1 cellular context compared by ENCODE assay signal in the genomic region with DNA sequence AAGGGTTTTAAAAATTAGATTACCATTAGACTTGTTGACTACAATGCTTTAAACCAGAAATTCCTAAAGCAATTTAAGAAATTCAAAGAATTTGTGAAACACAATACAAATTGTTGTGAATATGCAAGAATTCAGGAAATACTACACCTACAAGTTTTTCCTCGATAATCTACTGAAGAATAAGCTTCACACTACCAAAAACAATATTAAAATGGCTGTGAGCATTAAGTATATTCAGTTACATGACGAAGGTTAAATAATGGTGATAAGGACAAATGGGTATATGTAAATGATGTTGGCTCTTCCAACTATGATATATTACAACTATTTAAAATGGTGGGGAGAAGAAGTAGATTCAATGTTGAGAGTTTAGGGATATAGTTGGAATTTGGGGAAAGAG.
TF ChIP-seq lines count a peak whose summit lies in the region.

No MANE protein-coding gene starts in this region.

TF ChIP-seq in GM23338, 12 proteins besides CTCF, POLR2A, EP300 and RAD21 (continued from another document):
- TF ChIP-seq, protein P1, sequence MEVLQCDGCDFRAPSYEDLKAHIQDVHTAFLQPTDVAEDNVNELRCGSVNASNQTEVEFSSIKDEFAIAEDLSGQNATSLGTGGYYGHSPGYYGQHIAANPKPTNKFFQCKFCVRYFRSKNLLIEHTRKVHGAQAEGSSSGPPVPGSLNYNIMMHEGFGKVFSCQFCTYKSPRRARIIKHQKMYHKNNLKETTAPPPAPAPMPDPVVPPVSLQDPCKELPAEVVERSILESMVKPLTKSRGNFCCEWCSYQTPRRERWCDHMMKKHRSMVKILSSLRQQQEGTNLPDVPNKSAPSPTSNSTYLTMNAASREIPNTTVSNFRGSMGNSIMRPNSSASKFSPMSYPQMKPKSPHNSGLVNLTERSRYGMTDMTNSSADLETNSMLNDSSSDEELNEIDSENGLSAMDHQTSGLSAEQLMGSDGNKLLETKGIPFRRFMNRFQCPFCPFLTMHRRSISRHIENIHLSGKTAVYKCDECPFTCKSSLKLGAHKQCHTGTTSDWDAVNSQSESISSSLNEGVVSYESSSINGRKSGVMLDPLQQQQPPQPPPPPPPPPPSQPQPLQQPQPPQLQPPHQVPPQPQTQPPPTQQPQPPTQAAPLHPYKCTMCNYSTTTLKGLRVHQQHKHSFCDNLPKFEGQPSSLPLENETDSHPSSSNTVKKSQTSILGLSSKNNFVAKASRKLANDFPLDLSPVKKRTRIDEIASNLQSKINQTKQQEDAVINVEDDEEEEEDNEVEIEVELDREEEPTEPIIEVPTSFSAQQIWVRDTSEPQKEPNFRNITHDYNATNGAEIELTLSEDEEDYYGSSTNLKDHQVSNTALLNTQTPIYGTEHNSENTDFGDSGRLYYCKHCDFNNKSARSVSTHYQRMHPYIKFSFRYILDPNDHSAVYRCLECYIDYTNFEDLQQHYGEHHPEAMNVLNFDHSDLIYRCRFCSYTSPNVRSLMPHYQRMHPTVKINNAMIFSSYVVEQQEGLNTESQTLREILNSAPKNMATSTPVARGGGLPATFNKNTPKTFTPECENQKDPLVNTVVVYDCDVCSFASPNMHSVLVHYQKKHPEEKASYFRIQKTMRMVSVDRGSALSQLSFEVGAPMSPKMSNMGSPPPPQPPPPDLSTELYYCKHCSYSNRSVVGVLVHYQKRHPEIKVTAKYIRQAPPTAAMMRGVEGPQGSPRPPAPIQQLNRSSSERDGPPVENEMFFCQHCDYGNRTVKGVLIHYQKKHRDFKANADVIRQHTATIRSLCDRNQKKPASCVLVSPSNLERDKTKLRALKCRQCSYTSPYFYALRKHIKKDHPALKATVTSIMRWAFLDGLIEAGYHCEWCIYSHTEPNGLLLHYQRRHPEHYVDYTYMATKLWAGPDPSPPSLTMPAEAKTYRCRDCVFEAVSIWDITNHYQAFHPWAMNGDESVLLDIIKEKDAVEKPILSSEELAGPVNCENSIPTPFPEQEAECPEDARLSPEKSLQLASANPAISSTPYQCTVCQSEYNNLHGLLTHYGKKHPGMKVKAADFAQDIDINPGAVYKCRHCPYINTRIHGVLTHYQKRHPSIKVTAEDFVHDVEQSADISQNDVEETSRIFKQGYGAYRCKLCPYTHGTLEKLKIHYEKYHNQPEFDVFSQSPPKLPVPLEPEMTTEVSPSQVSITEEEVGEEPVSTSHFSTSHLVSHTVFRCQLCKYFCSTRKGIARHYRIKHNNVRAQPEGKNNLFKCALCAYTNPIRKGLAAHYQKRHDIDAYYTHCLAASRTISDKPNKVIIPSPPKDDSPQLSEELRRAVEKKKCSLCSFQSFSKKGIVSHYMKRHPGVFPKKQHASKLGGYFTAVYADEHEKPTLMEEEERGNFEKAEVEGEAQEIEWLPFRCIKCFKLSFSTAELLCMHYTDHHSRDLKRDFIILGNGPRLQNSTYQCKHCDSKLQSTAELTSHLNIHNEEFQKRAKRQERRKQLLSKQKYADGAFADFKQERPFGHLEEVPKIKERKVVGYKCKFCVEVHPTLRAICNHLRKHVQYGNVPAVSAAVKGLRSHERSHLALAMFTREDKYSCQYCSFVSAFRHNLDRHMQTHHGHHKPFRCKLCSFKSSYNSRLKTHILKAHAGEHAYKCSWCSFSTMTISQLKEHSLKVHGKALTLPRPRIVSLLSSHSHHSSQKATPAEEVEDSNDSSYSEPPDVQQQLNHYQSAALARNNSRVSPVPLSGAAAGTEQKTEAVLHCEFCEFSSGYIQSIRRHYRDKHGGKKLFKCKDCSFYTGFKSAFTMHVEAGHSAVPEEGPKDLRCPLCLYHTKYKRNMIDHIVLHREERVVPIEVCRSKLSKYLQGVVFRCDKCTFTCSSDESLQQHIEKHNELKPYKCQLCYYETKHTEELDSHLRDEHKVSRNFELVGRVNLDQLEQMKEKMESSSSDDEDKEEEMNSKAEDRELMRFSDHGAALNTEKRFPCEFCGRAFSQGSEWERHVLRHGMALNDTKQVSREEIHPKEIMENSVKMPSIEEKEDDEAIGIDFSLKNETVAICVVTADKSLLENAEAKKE (CRISPR knock-in tag; IDR thresholded peaks at IDR 0.05) = no peak
- 0 out of 2 replicates have a peak, but pooled peaks have one; percentile 56 for TF ChIP-seq POLR2AphosphoS5 (IDR thresholded peaks at IDR 0.05; ENCODE audit: low read depth)
- TF ChIP-seq EZH2 (IDR thresholded peaks at IDR 0.05; ENCODE audit: low read depth, unreplicated experiment) = no peak
- TF ChIP-seq NANOG (IDR thresholded peaks at IDR 0.05; ENCODE audit: borderline replicate concordance) = peak; percentile 55
TF ChIP-seq in GM23338: peak in this region for 2.
